In the genomic region with DNA sequence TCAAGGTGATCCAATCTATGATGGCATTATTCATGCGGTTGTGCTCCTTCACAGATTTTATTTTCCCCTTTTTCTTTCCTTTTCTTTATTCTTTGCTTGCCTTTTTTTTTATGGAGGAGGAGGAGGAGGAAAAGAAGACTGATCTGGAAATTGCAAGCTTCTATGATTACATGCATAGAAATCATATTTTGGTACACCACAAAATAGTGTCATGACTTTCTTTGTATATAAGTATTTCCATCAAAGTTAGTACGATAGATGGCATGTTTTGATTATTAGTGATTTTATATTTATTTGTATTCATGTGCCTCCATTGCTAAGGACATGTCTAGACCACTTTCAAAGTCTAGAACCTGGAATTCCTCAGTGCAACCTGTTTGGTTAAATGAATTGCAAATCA, we compare ENCODE assay signal across 18 cellular contexts.
DNase-seq lines count a peak whose midpoint lies in the region; ATAC-seq and TF ChIP-seq lines count a peak whose summit lies in the region.
"Had no signal": no experiment of that assay in that cellular context is flagged by ENCODE, and none has a peak within 500 bp of the region (broad histone marks: within the 10 kb centered on the region; RNA-seq: fewer than 3 reads in every experiment).

No MANE protein-coding gene starts in this region.

- H3K4me2 ChIP-seq in IMR-90 (ENCODE audit: low read depth, low read length) (peak overlapping the region; percentile 32; the same call in 1 of the 2 replicates), mammary epithelial cell (ENCODE audit: insufficient read depth, low read depth, low read length) (no peak overlapping the region)
- H3K4me2 ChIP-seq: SK-N-SH had no signal

- H3K27ac Mint-ChIP-seq in activated T-cell treated with anti-CD3 and anti-CD28 coated beads, Interleukin-2, amount 50 U/mL, for 72 hours, result no peak overlapping the region
- H3K27ac Mint-ChIP-seq: CD8-positive, alpha-beta T cell had no signal

- no peaks in the 10 kb centered on the region for H3K36me3 Mint-ChIP-seq in activated T-cell treated with anti-CD3 and anti-CD28 coated beads, Interleukin-2, amount 50 U/mL, for 72 hours (ENCODE audit: insufficient read depth in 2 of 2)
- H3K36me3 Mint-ChIP-seq: CD8-positive, alpha-beta T cell had no signal

- H3K4me3 Mint-ChIP-seq in activated T-cell treated with anti-CD3 and anti-CD28 coated beads, Interleukin-2, amount 50 U/mL, for 72 hours, result no peak overlapping the region
- H3K4me3 Mint-ChIP-seq: CD8-positive, alpha-beta T cell had no signal

- BruUV-seq in IMR-90 (replicated peaks; lab: Mats Ljungman, UMichigan) (no TSS peak), mammary epithelial cell (replicated peaks; lab: Mats Ljungman, UMichigan) (no TSS peak)

- H3K36me3 ChIP-seq in IMR-90 (ENCODE audit: control insufficient read depth, insufficient read depth, low read length), result peaks cover 9% of the 10 kb centered on the region
- no peaks in the 10 kb centered on the region for H3K36me3 ChIP-seq in sigmoid colon
- no peaks in the 10 kb centered on the region for H3K36me3 ChIP-seq in mammary epithelial cell (ENCODE audit: insufficient read depth, low read length)

- H3K79me2 ChIP-seq in mammary epithelial cell (ENCODE audit: insufficient read depth, low read length), result no peaks in the 10 kb centered on the region

- H3K27ac ChIP-seq in IMR-90 (ENCODE audit: insufficient read depth, low read length), result peak overlapping the region; percentile 99
- H3K27ac ChIP-seq in sigmoid colon, result peak overlapping the region in 3 of 4 donors; percentile 40 to 71 (median 70)
- no peak overlapping the region for H3K27ac ChIP-seq in mammary epithelial cell (ENCODE audit: insufficient read depth, low read depth, low read length)

- H2BK120ac ChIP-seq in IMR-90 (ENCODE audit: low read depth, low read length), result peak overlapping the region; percentile 99

- peak overlapping the region; percentile 99 for H4K91ac ChIP-seq in IMR-90 (ENCODE audit: insufficient read depth, low read depth, low read length)

- intact Hi-C loops in IMR-90 (cut with micrococcal nuclease), result loop anchor here (2.0 to 10.0 kb wide), 3 partner anchors 124 to 372 kb away; no protein-coding TSS in a partner anchor
- intact Hi-C loops in sigmoid colon (cut with DNase I), result loop anchor here (5.0 kb wide), 2 partner anchors 66 to 209 kb away; no protein-coding TSS in a partner anchor
- intact Hi-C loops in mammary epithelial cell (cut with micrococcal nuclease), result no loop called here

- H3K4me1 ChIP-seq in IMR-90 (ENCODE audit: control insufficient read depth, insufficient read depth, low read length) (peaks cover 14% of the 10 kb centered on the region), sigmoid colon (peaks cover 0 to 55% (median 47%) of the 10 kb centered on the region in 4 donors), mammary epithelial cell (ENCODE audit: insufficient read depth, low read length) (peaks cover 9% of the 10 kb centered on the region)

- H3K18ac ChIP-seq in IMR-90 (ENCODE audit: low read depth, low read length), result peak overlapping the region; percentile 99

- peak overlapping the region; percentile 79 for H3K56ac ChIP-seq in IMR-90 (ENCODE audit: extremely low read depth, insufficient read depth, low read length)

- TF ChIP-seq CTCF in IMR-90 (conservative IDR thresholded peaks at IDR 0.05; ENCODE audit: low read depth, low read length) (no peak), sigmoid colon (IDR thresholded peaks at IDR 0.05) (no peak), mammary epithelial cell (conservative IDR thresholded peaks at IDR 0.05 in 1 of 2, IDR thresholded peaks at IDR 0.05 in 1 of 2; ENCODE audit: extremely low read depth in 1 of 2, insufficient read depth in 1 of 2, low read depth in 1 of 2, low read length in 2 of 2) (no peak)

- H3K27me3 ChIP-seq in IMR-90 (ENCODE audit: control insufficient read depth, insufficient read depth, low read length) (no peaks in the 10 kb centered on the region), sigmoid colon (no peaks in the 10 kb centered on the region), mammary epithelial cell (ENCODE audit: insufficient read depth, low read length) (no peaks in the 10 kb centered on the region)

- peaks cover 35 to 43% of the 10 kb centered on the region in 2 experiments for H3K79me1 ChIP-seq in IMR-90 (ENCODE audit: low read depth in 1 of 2, low read length in 2 of 2)

- dilution Hi-C loops in IMR-90 (cut with HindIII; ENCODE audit: low sequenced_read_pairs, unreplicated experiment) (no loop called here), mammary epithelial cell (cut with HindIII; ENCODE audit: low sequenced_read_pairs) (no loop called here)

- no peaks in the 10 kb centered on the region for H4K20me1 ChIP-seq in IMR-90 (ENCODE audit: insufficient read depth, low read length)
- no peaks in the 10 kb centered on the region for H4K20me1 ChIP-seq in mammary epithelial cell (ENCODE audit: insufficient read depth, low read length)

- peak overlapping the region; percentile 93 for H3K4ac ChIP-seq in IMR-90 (ENCODE audit: low read depth, low read length)

- peak; percentile 9 for ATAC-seq in IMR-90 (ENCODE audit: low read depth)
- no peak for ATAC-seq in activated T-cell treated with anti-CD3 and anti-CD28 coated beads, Interleukin-2, amount 50 U/mL, for 72 hours (replicated peaks in 1 of 2)
- ATAC-seq: CD8-positive, alpha-beta T cell; Panc1 had no signal

- peaks cover 1 to 12% of the 10 kb centered on the region in 2 donors for H3K9me3 Mint-ChIP-seq in activated T-cell treated with anti-CD3 and anti-CD28 coated beads, Interleukin-2, amount 50 U/mL, for 72 hours

- peak overlapping the region; percentile 78 for H3K23ac ChIP-seq in IMR-90 (ENCODE audit: low read depth, low read length)

- H4K5ac ChIP-seq in IMR-90 (ENCODE audit: low read depth, low read length), result peak overlapping the region; percentile 96

- H2BK15ac ChIP-seq in IMR-90 (ENCODE audit: low read depth, low read length), result peak overlapping the region; percentile 89; the same call in 2 of the 3 replicates

- no CpG with 5 or more reads among the region's 2 CpGs for WGBS in IMR-90 (ENCODE audit: extremely low coverage in 2 of 2, insufficient read length in 1 of 2), 2 experiments
- WGBS in sigmoid colon, 2 donors, result 78 to 81% methylated on average over 2 of the region's 2 CpGs
- WGBS in mammary epithelial cell (ENCODE audit: low coverage, missing lambda C conversion rate), result 88% methylated on average over 2 of the region's 2 CpGs

- H3K9me3 ChIP-seq in IMR-90 (ENCODE audit: control insufficient read depth, insufficient read depth, low read length), result no peaks in the 10 kb centered on the region
- peaks cover 0 to 3% (median 0%) of the 10 kb centered on the region in 4 donors for H3K9me3 ChIP-seq in sigmoid colon
- H3K9me3 ChIP-seq in mammary epithelial cell (replicated peaks; ENCODE audit: insufficient read depth, low read length), result no peaks in the 10 kb centered on the region
- H3K9me3 ChIP-seq: SK-N-SH had no signal

- POLR2A ChIA-PET in IMR-90 (lab: Charles Lee; ENCODE audit: unreplicated experiment), result interaction anchor here (0.7 kb wide), 1 partner anchor 41 kb away, joined by 3 read pairs; no protein-coding TSS in a partner anchor

- TF ChIP-seq POLR2A in IMR-90 (IDR thresholded peaks at IDR 0.05; ENCODE audit: low read depth, low read length) (no peak), sigmoid colon (IDR thresholded peaks at IDR 0.05) (no peak)

- peak; percentile 10 for DNase-seq in GM03348 (ENCODE audit: low spot score)
- peak; percentile 76 for DNase-seq in IMR-90
- peak; percentile 43 for DNase-seq in fibroblast of gingiva (ENCODE audit: low read depth)
- DNase-seq in sigmoid colon, result no peak
- DNase-seq in mammary epithelial cell, result no peak
- DNase-seq in activated T-cell treated with anti-CD3 and anti-CD28 coated beads, Interleukin-2, amount 50 U/mL, for 72 hours, result no peak
- DNase-seq in stimulated activated CD4-positive, alpha-beta T cell treated with anti-CD3 and anti-CD28 coated beads, Interleukin-1b, Interleukin-23, amount 100 ng/mL, for 48 hours, result no peak
- DNase-seq: ACHN; CD8-positive, alpha-beta T cell; DND-41; GF-D8; H7; KBM-7; NCI-H1092; NCI-H1694 treated with DMSO at 0.1 percent for 48 hours; NCI-H446 treated with DMSO at 0.1 percent for 48 hours had no signal

- peak overlapping the region; percentile 95 for H2BK5ac ChIP-seq in IMR-90 (ENCODE audit: low read depth, low read length, poor library complexity, severe bottlenecking)

- no peak overlapping the region for H2AFZ ChIP-seq in IMR-90 (replicated peaks; ENCODE audit: low read length, poor library complexity)
- no peak overlapping the region for H2AFZ ChIP-seq in mammary epithelial cell (ENCODE audit: low read depth, low read length)

- peaks cover 11% of the 10 kb centered on the region for H3K9me1 ChIP-seq in IMR-90 (ENCODE audit: insufficient read depth, low read length)

- H3K9ac ChIP-seq in IMR-90 (ENCODE audit: low read depth, low read length) (peak overlapping the region; percentile 45), mammary epithelial cell (ENCODE audit: insufficient read depth, low read length) (no peak overlapping the region)
- H3K9ac ChIP-seq: SK-N-SH had no signal

- H3K4me3 ChIP-seq in IMR-90 (ENCODE audit: insufficient read depth, low read depth, low read length) (no peak overlapping the region), sigmoid colon (no peak overlapping the region), mammary epithelial cell (replicated peaks in 1 of 3; ENCODE audit: insufficient read depth in 1 of 3, low read depth in 2 of 3, low read length in 3 of 3) (no peak overlapping the region)

- TF ChIP-seq RAD21 in IMR-90 (IDR thresholded peaks at IDR 0.05; ENCODE audit: low read length), result no peak

- no peak overlapping the region for H2AK9ac ChIP-seq in IMR-90 (replicated peaks; ENCODE audit: low read depth, low read length, poor library complexity)

- peak overlapping the region; percentile 84 for H3K14ac ChIP-seq in IMR-90 (replicated peaks; ENCODE audit: low read depth, low read length)

- in situ Hi-C loops in IMR-90 (cut with MboI; ENCODE audit: low sequenced_read_pairs) (loop anchor here (5.0 kb wide), 1 partner anchor 204 kb away; no protein-coding TSS in a partner anchor), mammary epithelial cell (cut with MboI; ENCODE audit: low sequenced_read_pairs in 2 of 2) (no loop called here)

- H3K27me3 Mint-ChIP-seq in activated T-cell treated with anti-CD3 and anti-CD28 coated beads, Interleukin-2, amount 50 U/mL, for 72 hours (ENCODE audit: low read depth), result no peaks in the 10 kb centered on the region

- H4K8ac ChIP-seq in IMR-90 (ENCODE audit: low read depth in 2 of 2, low read length in 2 of 2), result peak overlapping the region; percentile 92 to 94; a peak in 3 of 4 replicates

- H2BK20ac ChIP-seq in IMR-90 (ENCODE audit: low read depth, low read length), result peak overlapping the region; percentile 98

- no peak for TF ChIP-seq EP300 in sigmoid colon (IDR thresholded peaks at IDR 0.05)

- peak overlapping the region; percentile 92; the same call in 1 of the 2 replicates for H2AK5ac ChIP-seq in IMR-90 (ENCODE audit: low read depth, low read length)

- no peaks in the 10 kb centered on the region for H3K4me1 Mint-ChIP-seq in activated T-cell treated with anti-CD3 and anti-CD28 coated beads, Interleukin-2, amount 50 U/mL, for 72 hours (ENCODE audit: low read depth)

- CTCF ChIA-PET in IMR-90 (lab: Yijun Ruan, JAX) (interaction anchor here (0.6 kb wide), 1 partner anchor 721 kb away, joined by 3 read pairs; no protein-coding TSS in a partner anchor), mammary epithelial cell (lab: Charles Lee; ENCODE audit: low non-redundant PET) (interaction anchor here (0.6 kb wide), 1 partner anchor 1021 kb away, joined by 3 read pairs; no protein-coding TSS in a partner anchor)

Comparison
In these comparisons a context has a peak if more than half of its experiments do, and no peak if none do; other contexts are left out.
1. DNase-seq: peak in GM03348 (single experiment), IMR-90 (single experiment) and fibroblast of gingiva (single experiment); none in sigmoid colon (single experiment), mammary epithelial cell (single experiment), activated T-cell treated with anti-CD3 and anti-CD28 coated beads, Interleukin-2, amount 50 U/mL, for 72 hours (0 of 2) and stimulated activated CD4-positive, alpha-beta T cell treated with anti-CD3 and anti-CD28 coated beads, Interleukin-1b, Interleukin-23, amount 100 ng/mL, for 48 hours (single experiment).